ENCODE assay signal across 1 cellular context in the genomic region with DNA sequence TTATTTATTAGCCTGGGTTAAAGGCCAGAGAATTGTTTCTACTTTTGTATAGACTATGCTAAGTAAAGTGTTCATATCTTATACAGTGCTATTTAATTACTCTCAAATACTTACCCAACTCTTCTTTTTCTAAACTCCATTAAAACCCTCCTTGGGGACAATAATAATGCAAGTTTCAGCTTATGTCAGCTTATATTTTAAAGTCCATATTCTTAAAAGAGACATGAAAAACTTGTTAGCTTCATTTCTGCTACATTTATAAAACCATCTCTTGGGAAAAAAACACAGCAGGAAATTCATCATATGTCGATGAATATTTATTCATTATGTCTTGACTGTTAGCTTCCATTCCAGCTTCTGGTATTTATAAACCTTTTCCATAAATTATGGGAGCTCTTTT.
TF ChIP-seq lines count a peak whose summit lies in the region.

No MANE protein-coding gene starts in this region.

TF ChIP-seq in IMR-90, 13 proteins besides CTCF, POLR2A, EP300 and RAD21 (continued from another document):
- TF ChIP-seq, protein P1, sequence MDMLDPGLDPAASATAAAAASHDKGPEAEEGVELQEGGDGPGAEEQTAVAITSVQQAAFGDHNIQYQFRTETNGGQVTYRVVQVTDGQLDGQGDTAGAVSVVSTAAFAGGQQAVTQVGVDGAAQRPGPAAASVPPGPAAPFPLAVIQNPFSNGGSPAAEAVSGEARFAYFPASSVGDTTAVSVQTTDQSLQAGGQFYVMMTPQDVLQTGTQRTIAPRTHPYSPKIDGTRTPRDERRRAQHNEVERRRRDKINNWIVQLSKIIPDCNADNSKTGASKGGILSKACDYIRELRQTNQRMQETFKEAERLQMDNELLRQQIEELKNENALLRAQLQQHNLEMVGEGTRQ (IDR thresholded peaks at IDR 0.05; ENCODE audit: low read depth, low read length) = no peak
- no peak for TF ChIP-seq FOS (IDR thresholded peaks at IDR 0.05; ENCODE audit: low read depth, low read length)
- TF ChIP-seq SMC3 (IDR thresholded peaks at IDR 0.05; ENCODE audit: low read depth, low read length) = no peak
- 0 out of 2 replicates have a peak, but pooled peaks have one; percentile 21 for TF ChIP-seq MAFK (IDR thresholded peaks at IDR 0.05; ENCODE audit: low read depth, low read length)
TF ChIP-seq in IMR-90: peak in this region for 1.
